ENCODE assay signal across 12 cellular contexts in genomic region chr7:30168800-30169584, GRCh38. TPM values are rescaled to one million over a fixed set of nuclear protein-coding genes. Genes with fewer than 3 reads are reported as not detected.
A peak's percentile ranks its signal among the peaks of the same experiment; 100 is the strongest.
DNase-seq lines count a peak whose midpoint lies in the region; ATAC-seq and TF ChIP-seq lines count a peak whose summit lies in the region.
"Had no signal": no experiment of that assay in that cellular context is flagged by ENCODE, and none has a peak within 500 bp of the region (broad histone marks: within the 10 kb centered on the region; RNA-seq: fewer than 3 reads in every experiment).

No MANE protein-coding gene starts in this region.

- no peak overlapping the region for H3K27ac ChIP-seq in effector memory CD4-positive, alpha-beta T cell (ENCODE audit: insufficient read depth, low read length, poor library complexity, severe bottlenecking)

- DNase-seq in AG20443 (ENCODE audit: low spot score) (peak; percentile 89), M059J (ENCODE audit: low read depth) (peak; percentile 99), dedifferentiated amniotic fluid mesenchymal stem cell (ENCODE audit: extremely low spot score) (peak; percentile 87), mucosa of descending colon (no peak), NCI-H774 (lab: John Stamatoyannopoulos, UW) (no peak)
- no peak for DNase-seq in effector memory CD4-positive, alpha-beta T cell
- DNase-seq: activated CD8-positive, alpha-beta memory T cell treated with anti-CD3 and anti-CD28 coated beads, Interleukin-2, amount 50 U/mL, for 48 hours; COR-L47; effector memory CD8-positive, alpha-beta T cell; SHP77 treated with DMSO at 0.1 percent for 48 hours had no signal

- ATAC-seq in mucosa of descending colon (peak; percentile 4), GM19351 (IDR thresholded peaks at IDR 0.05; ENCODE audit: unreplicated experiment) (no peak), GM19452 (IDR thresholded peaks at IDR 0.05; ENCODE audit: unreplicated experiment) (no peak)
- ATAC-seq: effector memory CD8-positive, alpha-beta T cell had no signal

- H3K4me3 ChIP-seq in mucosa of descending colon = no peak overlapping the region
- no peak overlapping the region for H3K4me3 ChIP-seq in effector memory CD4-positive, alpha-beta T cell (ENCODE audit: insufficient read depth, low read depth, low read length, poor library complexity, severe bottlenecking)

- TF ChIP-seq CTCF in mucosa of descending colon (IDR thresholded peaks at IDR 0.05) = no peak

- H3K9me3 ChIP-seq in mucosa of descending colon = no peaks in the 10 kb centered on the region
- no peaks in the 10 kb centered on the region for H3K9me3 ChIP-seq in effector memory CD4-positive, alpha-beta T cell (ENCODE audit: control insufficient read depth, low read length)

- H3K4me1 ChIP-seq in mucosa of descending colon (ENCODE audit: low read depth) = peaks cover 14% of the 10 kb centered on the region
- H3K4me1 ChIP-seq in effector memory CD4-positive, alpha-beta T cell (ENCODE audit: control insufficient read depth, insufficient read depth, low read length, poor library complexity, severe bottlenecking) = no peaks in the 10 kb centered on the region

- intact Hi-C loops in mucosa of descending colon (cut with DNase I, micrococcal nuclease) = loop anchor here (10.0 kb wide), 3 partner anchors 106 to 246 kb away; no protein-coding TSS in a partner anchor

- no peaks in the 10 kb centered on the region for H3K36me3 ChIP-seq in mucosa of descending colon (ENCODE audit: low read depth)
- no peaks in the 10 kb centered on the region for H3K36me3 ChIP-seq in effector memory CD4-positive, alpha-beta T cell (ENCODE audit: control insufficient read depth, insufficient read depth, low read length)

- H3K27me3 ChIP-seq in effector memory CD4-positive, alpha-beta T cell (replicated peaks; ENCODE audit: control insufficient read depth, insufficient read depth, low read length, poor library complexity, severe bottlenecking) = no peaks in the 10 kb centered on the region

RNA-seq across cellular contexts. Expression of gene MTURN, which starts 34.2 kb away (rescaled TPM):
- total RNA-seq in M059J (2014; rRNA removed; shearing (Covaris generic)) = 0.42 and 3.8 TPM in 2 replicates
- 10 to 100 TPM in 1 of 3 donors, 1 to 10 TPM in 2; 7.2 to 62.0 (median 9.7) TPM for total RNA-seq in mucosa of descending colon

Comparison
In these comparisons a context has a peak if more than half of its experiments do, and no peak if none do; other contexts are left out.
1. DNase-seq: peak in AG20443 (single experiment), M059J (single experiment) and dedifferentiated amniotic fluid mesenchymal stem cell (single experiment); none in mucosa of descending colon (0 of 3), NCI-H774 (single experiment) and effector memory CD4-positive, alpha-beta T cell (0 of 3).